ENCODE assay signal across 24 cellular contexts in the genomic region with DNA sequence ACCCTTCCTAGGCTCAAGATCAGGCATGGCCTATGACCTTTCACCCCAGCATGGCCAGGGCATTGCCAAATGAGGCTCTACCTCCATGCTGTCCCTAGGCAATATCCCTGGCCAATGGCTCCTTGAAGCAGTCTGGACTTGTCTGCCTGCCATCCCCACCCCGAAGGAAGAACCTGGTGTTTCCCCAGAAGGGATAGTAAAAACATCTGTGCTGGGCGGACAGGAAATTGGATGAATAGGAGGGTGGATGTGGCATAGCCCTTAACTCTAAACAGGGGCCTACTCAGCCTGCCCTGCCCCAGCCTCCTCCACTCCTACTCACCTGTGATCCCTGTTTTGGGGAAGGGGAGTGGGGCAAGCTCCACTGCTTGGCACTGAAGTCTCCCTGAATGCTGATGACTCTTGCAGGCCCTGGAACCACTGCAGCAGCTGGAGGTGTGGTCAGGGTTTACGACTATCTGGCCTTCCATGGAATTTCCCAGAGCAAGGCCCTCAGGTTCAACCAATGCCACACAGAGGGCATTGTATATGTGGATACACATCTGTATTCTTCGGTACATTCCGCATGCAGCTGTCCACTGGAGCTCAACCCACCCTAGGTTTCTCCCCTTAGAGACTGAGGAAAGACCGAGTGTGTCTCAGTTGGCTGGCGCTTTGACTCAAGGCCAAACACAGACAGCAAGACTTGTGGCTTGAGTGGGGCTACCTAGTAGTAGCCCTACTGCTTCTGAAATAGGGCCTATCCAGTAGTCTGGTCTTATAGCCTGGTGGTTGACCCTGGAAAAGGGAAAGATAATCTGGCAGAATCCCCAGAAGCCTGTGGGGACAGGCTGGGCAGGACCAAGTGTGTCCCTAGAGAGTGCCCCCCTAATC. TPM values are rescaled to one million over a fixed set of nuclear protein-coding genes. Genes with fewer than 3 reads are reported as not detected.
DNase-seq lines count a peak whose midpoint lies in the region; ATAC-seq, FAIRE-seq and TF ChIP-seq lines count a peak whose summit lies in the region.
"Had no signal": no experiment of that assay in that cellular context is flagged by ENCODE, and none has a peak within 500 bp of the region (broad histone marks: within the 10 kb centered on the region; RNA-seq: fewer than 3 reads in every experiment).

No MANE protein-coding gene starts in this region.

- no peak overlapping the region for H2BK5ac ChIP-seq in neuronal stem cell (ENCODE audit: low read length)

- H4K91ac ChIP-seq in neuronal stem cell (ENCODE audit: low read depth, low read length, poor library complexity) = no peak overlapping the region

- H2BK12ac ChIP-seq in neuronal stem cell (ENCODE audit: low read length) = no peak overlapping the region

- H3K4me3 ChIP-seq in epithelial cell of esophagus (ENCODE audit: low read length) (no peak overlapping the region), neuronal stem cell (ENCODE audit: low read length in 2 of 2) (no peak overlapping the region)
- H3K4me3 ChIP-seq: GM23248 had no signal

- intact Hi-C loops in natural killer cell (cut with micrococcal nuclease) = no loop called here

- no peak for FAIRE-seq in frontal cortex (lab: Jason Lieb, UNC)
- FAIRE-seq: A204.1, G401.6, HTR-8/SVneo had no signal

- H2BK15ac ChIP-seq in neuronal stem cell (ENCODE audit: low read length) = no peak overlapping the region

- no peaks in the 10 kb centered on the region for H3K36me3 Mint-ChIP-seq in natural killer cell treated with Interleukin-12 subunit alpha and Interleukin-12 subunit beta and Interleukin-15 and Interleukin-18, amount 100 ng/mL, for 72 hours
- no peaks in the 10 kb centered on the region for H3K36me3 Mint-ChIP-seq in natural killer cell

- peak overlapping the region; percentile 46 for H3K18ac ChIP-seq in neuronal stem cell (ENCODE audit: low read length)

- H3K4me2 ChIP-seq in neuronal stem cell (ENCODE audit: insufficient read depth, low read length, poor library complexity, severe bottlenecking) = no peak overlapping the region

- H3K9ac ChIP-seq in neuronal stem cell (ENCODE audit: low read depth, low read length, poor library complexity) = no peak overlapping the region
- H3K9ac ChIP-seq: GM23248 had no signal

- H3K23ac ChIP-seq in neuronal stem cell (ENCODE audit: low read depth, low read length, poor library complexity) = no peak overlapping the region

- H3K27me3 ChIP-seq in neuronal stem cell (ENCODE audit: control insufficient read depth in 3 of 3, insufficient read depth in 3 of 3, low read depth in 1 of 3, low read length in 3 of 3) = peaks cover 0 to 11% (median 2%) of the 10 kb centered on the region in 3 experiments
- H3K27me3 ChIP-seq: BE2C had no signal

- H3K14ac ChIP-seq in neuronal stem cell (ENCODE audit: low read length) = no peak overlapping the region

- no peak for ATAC-seq in natural killer cell treated with Interleukin-12 subunit alpha and Interleukin-12 subunit beta and Interleukin-15 and Interleukin-18, amount 100 ng/mL, for 72 hours
- no peak for ATAC-seq in natural killer cell

- peak; percentile 41 for DNase-seq in natural killer cell treated with Interleukin-12 subunit alpha and Interleukin-12 subunit beta and Interleukin-15 and Interleukin-18, amount 100 ng/mL, for 72 hours (ENCODE audit: low spot score)
- DNase-seq in natural killer cell = no peak
- DNase-seq in epithelial cell of esophagus (ENCODE audit: low read depth) = peak; percentile 36
- no peak for DNase-seq in neuronal stem cell (ENCODE audit: low spot score)
- no peak for DNase-seq in frontal cortex (ENCODE audit: low spot score in 2 of 2)
- DNase-seq in NOMO-1 treated with dmso at 0.1 percent for 144 hours (lab: John Stamatoyannopoulos, UW; ENCODE audit: unreplicated experiment) = no peak
- no peak for DNase-seq in GM03348 (ENCODE audit: low spot score)
- no peak for DNase-seq in effector CD8-positive, alpha-beta T cell (lab: John Stamatoyannopoulos, UW)
- DNase-seq: BE2C; CD4-positive, alpha-beta T cell; GM23248; HCEC 1CT; IMR-90; Karpas-422; NCI-H1048; NCI-H1436; NCI-H1930; NCI-H345; NCI-H524 treated with DMSO at 0.1 percent for 48 hours; PC-3 had no signal

- H3K4ac ChIP-seq in neuronal stem cell (ENCODE audit: low read length) = no peak overlapping the region

- no peaks in the 10 kb centered on the region for H3K4me1 ChIP-seq in neuronal stem cell (ENCODE audit: control insufficient read depth in 2 of 2, insufficient read depth in 1 of 2, low read depth in 1 of 2, low read length in 2 of 2)
- H3K4me1 ChIP-seq: BE2C, Caco-2 had no signal

- peaks cover 7 to 16% of the 10 kb centered on the region in 2 donors for H3K4me1 Mint-ChIP-seq in natural killer cell treated with Interleukin-12 subunit alpha and Interleukin-12 subunit beta and Interleukin-15 and Interleukin-18, amount 100 ng/mL, for 72 hours (ENCODE audit: low read depth in 2 of 2)
- H3K4me1 Mint-ChIP-seq in natural killer cell = peaks cover 7 to 20% of the 10 kb centered on the region in 2 donors

- H3K27ac ChIP-seq in neuronal stem cell (replicated peaks; ENCODE audit: low read length) = no peak overlapping the region
- H3K27ac ChIP-seq: GM23248 had no signal

- peaks cover 11 to 16% of the 10 kb centered on the region in 2 donors for H3K27me3 Mint-ChIP-seq in natural killer cell treated with Interleukin-12 subunit alpha and Interleukin-12 subunit beta and Interleukin-15 and Interleukin-18, amount 100 ng/mL, for 72 hours
- H3K27me3 Mint-ChIP-seq in natural killer cell (ENCODE audit: low read depth in 2 of 2) = peaks cover 7 to 16% of the 10 kb centered on the region in 2 donors

- H4K8ac ChIP-seq in neuronal stem cell (ENCODE audit: low read depth, low read length) = no peak overlapping the region

- TF ChIP-seq CTCF in natural killer cell (IDR thresholded peaks at IDR 0.05) (no peak), epithelial cell of esophagus (IDR thresholded peaks at IDR 0.05; ENCODE audit: insufficient read depth, low read depth, low read length, missing control alignments) (no peak)

- H3K36me3 ChIP-seq in neuronal stem cell (replicated peaks in 1 of 2; ENCODE audit: control insufficient read depth in 2 of 2, insufficient read depth in 2 of 2, low read length in 2 of 2) = no peaks in the 10 kb centered on the region
- H3K36me3 ChIP-seq: BE2C had no signal

- WGBS in neuronal stem cell (ENCODE audit: extremely low coverage in 2 of 2, insufficient read length in 2 of 2, insufficient replicate concordance in 1 of 2), 2 donors = no CpG with 5 or more reads among the region's 7 CpGs

- H3K27ac Mint-ChIP-seq in natural killer cell treated with Interleukin-12 subunit alpha and Interleukin-12 subunit beta and Interleukin-15 and Interleukin-18, amount 100 ng/mL, for 72 hours = no peak overlapping the region
- H3K27ac Mint-ChIP-seq in natural killer cell = no peak overlapping the region
- H3K27ac Mint-ChIP-seq: CD4-positive, alpha-beta T cell had no signal

- H2AFZ ChIP-seq in neuronal stem cell (ENCODE audit: low read length) = no peak overlapping the region
- H2AFZ ChIP-seq: GM23248 had no signal

- H2AK5ac ChIP-seq in neuronal stem cell (ENCODE audit: low read depth, low read length) = no peak overlapping the region

- no peaks in the 10 kb centered on the region for H3K79me1 ChIP-seq in neuronal stem cell (ENCODE audit: low read depth, low read length)

- H2BK120ac ChIP-seq in neuronal stem cell (ENCODE audit: low read depth, low read length) = no peak overlapping the region

- no peaks in the 10 kb centered on the region for H3K9me3 Mint-ChIP-seq in natural killer cell treated with Interleukin-12 subunit alpha and Interleukin-12 subunit beta and Interleukin-15 and Interleukin-18, amount 100 ng/mL, for 72 hours
- no peaks in the 10 kb centered on the region for H3K9me3 Mint-ChIP-seq in natural killer cell
- H3K9me3 Mint-ChIP-seq: CD4-positive, alpha-beta T cell had no signal

- H3K9me3 ChIP-seq in neuronal stem cell (replicated peaks in 1 of 2; ENCODE audit: control insufficient read depth in 2 of 2, insufficient read depth in 1 of 2, low read depth in 1 of 2, low read length in 2 of 2) = no peaks in the 10 kb centered on the region
- H3K9me3 ChIP-seq: BE2C, Caco-2 had no signal

- no peak overlapping the region for H3K4me3 Mint-ChIP-seq in natural killer cell treated with Interleukin-12 subunit alpha and Interleukin-12 subunit beta and Interleukin-15 and Interleukin-18, amount 100 ng/mL, for 72 hours
- H3K4me3 Mint-ChIP-seq in natural killer cell = no peak overlapping the region
- H3K4me3 Mint-ChIP-seq: CD4-positive, alpha-beta T cell had no signal

RNA-seq across cellular contexts. Expression of gene P4HA2, which starts 6.4 kb away (rescaled TPM):
- total RNA-seq in natural killer cell treated with Interleukin-12 subunit alpha and Interleukin-12 subunit beta and Interleukin-15 and Interleukin-18, amount 100 ng/mL, for 72 hours = 10 to 100 TPM in 1 of 2 donors, 1 to 10 TPM in 1; 5.5 to 20.1 TPM
- total RNA-seq in natural killer cell (under 1 TPM in 1 of 3 donors, not detected in 2; 0.20 TPM), frontal cortex (13.9 TPM)
- polyA plus RNA-seq in neuronal stem cell (2013, experiment 1 of 2) = 2.9 TPM
- 2.7 TPM for polyA plus RNA-seq in neuronal stem cell (2013, experiment 2 of 2)
- total RNA-seq: CD4-positive, alpha-beta T cell had no signal

RNA-seq across cellular contexts. Expression of gene PDLIM4, which starts 23.4 kb away (rescaled TPM):
- total RNA-seq in natural killer cell treated with Interleukin-12 subunit alpha and Interleukin-12 subunit beta and Interleukin-15 and Interleukin-18, amount 100 ng/mL, for 72 hours = not detected
- total RNA-seq in natural killer cell (not detected), frontal cortex (2.0 TPM)
- 20.0 TPM for polyA plus RNA-seq in neuronal stem cell (2013, experiment 1 of 2)
- polyA plus RNA-seq in neuronal stem cell (2013, experiment 2 of 2) = 18.6 TPM
- total RNA-seq: Caco-2; CD4-positive, alpha-beta T cell had no signal

Comparison
In these comparisons a context has a peak if more than half of its experiments do, and no peak if none do; other contexts are left out.
1. DNase-seq: peak in natural killer cell treated with Interleukin-12 subunit alpha and Interleukin-12 subunit beta and Interleukin-15 and Interleukin-18, amount 100 ng/mL, for 72 hours (single experiment) and epithelial cell of esophagus (single experiment); none in natural killer cell (single experiment), neuronal stem cell (single experiment), frontal cortex (0 of 2), NOMO-1 treated with dmso at 0.1 percent for 144 hours (single experiment), GM03348 (single experiment) and effector CD8-positive, alpha-beta T cell (single experiment).
2. RNA of gene P4HA2, which starts 6.4 kb away (total RNA-seq): 5.5 to 20.1 TPM in natural killer cell treated with Interleukin-12 subunit alpha and Interleukin-12 subunit beta and Interleukin-15 and Interleukin-18, amount 100 ng/mL, for 72 hours and 13.9 TPM in frontal cortex (single experiment); 0.20 TPM in natural killer cell; every median in the first group is over 4 times any median in the second.